ENCODE assay signal across 1 cellular context in the genomic region with DNA sequence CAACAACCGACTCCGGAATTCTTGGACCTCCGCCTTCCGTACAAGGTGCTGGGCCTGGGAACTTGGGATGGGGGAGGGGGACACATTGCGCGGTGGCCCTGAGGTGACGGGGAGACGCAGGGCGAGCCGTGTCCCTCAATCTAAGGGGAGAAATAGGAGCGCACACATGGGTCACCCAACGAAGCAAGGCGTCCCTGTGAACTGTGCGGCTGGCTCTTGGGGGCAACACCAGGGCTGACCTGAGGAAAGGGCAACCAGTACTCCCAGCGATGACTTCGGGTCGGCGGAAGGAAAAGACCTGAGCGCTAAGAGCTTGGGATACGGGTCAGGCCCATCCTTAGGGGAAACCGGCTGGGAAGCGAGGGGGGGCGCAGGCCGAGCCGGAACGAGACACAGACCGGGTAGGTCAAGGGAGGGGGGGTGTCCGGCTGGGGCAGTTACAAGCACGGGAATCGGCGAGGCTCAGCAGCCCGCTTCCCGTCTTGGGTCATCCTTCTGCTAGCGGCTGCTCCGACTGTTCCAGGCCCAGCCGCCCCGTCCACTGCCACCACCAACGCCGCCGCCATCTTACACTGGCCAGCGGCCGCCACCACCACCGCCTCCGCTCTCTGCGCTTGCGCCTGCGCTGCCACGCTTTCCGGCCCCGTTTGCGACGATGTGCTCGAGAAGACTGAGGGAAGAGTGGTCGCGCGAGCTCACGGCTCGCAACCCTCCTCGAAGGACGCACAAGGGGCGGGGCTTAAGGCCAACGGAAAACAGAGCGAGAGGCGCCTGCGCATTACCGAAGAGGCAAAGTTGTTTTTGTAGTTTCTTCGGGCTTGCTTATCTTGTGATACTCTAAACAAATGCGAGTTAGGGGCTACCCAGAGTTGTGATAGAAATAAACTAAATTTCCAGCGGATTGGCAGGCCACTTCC.
TF ChIP-seq lines count a peak whose summit lies in the region.

A gene (minus strand): TSS at position 672 of the 917 bp plus-strand sequence. CDS start 18,541 bp downstream, outside the sequence.

TF ChIP-seq in HEK293, 187 proteins besides CTCF, POLR2A, EP300 and RAD21 (continued from another document and continues in another):
- TF ChIP-seq, protein P1, sequence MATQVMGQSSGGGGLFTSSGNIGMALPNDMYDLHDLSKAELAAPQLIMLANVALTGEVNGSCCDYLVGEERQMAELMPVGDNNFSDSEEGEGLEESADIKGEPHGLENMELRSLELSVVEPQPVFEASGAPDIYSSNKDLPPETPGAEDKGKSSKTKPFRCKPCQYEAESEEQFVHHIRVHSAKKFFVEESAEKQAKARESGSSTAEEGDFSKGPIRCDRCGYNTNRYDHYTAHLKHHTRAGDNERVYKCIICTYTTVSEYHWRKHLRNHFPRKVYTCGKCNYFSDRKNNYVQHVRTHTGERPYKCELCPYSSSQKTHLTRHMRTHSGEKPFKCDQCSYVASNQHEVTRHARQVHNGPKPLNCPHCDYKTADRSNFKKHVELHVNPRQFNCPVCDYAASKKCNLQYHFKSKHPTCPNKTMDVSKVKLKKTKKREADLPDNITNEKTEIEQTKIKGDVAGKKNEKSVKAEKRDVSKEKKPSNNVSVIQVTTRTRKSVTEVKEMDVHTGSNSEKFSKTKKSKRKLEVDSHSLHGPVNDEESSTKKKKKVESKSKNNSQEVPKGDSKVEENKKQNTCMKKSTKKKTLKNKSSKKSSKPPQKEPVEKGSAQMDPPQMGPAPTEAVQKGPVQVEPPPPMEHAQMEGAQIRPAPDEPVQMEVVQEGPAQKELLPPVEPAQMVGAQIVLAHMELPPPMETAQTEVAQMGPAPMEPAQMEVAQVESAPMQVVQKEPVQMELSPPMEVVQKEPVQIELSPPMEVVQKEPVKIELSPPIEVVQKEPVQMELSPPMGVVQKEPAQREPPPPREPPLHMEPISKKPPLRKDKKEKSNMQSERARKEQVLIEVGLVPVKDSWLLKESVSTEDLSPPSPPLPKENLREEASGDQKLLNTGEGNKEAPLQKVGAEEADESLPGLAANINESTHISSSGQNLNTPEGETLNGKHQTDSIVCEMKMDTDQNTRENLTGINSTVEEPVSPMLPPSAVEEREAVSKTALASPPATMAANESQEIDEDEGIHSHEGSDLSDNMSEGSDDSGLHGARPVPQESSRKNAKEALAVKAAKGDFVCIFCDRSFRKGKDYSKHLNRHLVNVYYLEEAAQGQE (tag by site-specific recombination; IDR thresholded peaks at IDR 0.05): peak; percentile 56; the same call in 1 of the 2 replicates
- TF ChIP-seq, protein P2, sequence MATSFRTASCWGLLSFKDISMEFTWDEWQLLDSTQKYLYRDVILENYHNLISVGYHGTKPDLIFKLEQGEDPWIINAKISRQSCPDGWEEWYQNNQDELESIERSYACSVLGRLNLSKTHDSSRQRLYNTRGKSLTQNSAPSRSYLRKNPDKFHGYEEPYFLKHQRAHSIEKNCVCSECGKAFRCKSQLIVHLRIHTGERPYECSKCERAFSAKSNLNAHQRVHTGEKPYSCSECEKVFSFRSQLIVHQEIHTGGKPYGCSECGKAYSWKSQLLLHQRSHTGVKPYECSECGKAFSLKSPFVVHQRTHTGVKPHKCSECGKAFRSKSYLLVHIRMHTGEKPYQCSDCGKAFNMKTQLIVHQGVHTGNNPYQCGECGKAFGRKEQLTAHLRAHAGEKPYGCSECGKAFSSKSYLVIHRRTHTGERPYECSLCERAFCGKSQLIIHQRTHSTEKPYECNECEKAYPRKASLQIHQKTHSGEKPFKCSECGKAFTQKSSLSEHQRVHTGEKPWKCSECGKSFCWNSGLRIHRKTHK (tag by site-specific recombination; IDR thresholded peaks at IDR 0.05): no peak
- TF ChIP-seq ZIC2 (tag by site-specific recombination; IDR thresholded peaks at IDR 0.05) (no peak), ZNF248 (tag by site-specific recombination; IDR thresholded peaks at IDR 0.05) (no peak), ZNF549 (tag by site-specific recombination; IDR thresholded peaks at IDR 0.05) (no peak), ZNF433 (tag by site-specific recombination; IDR thresholded peaks at IDR 0.05; ENCODE audit: low read depth) (no peak), ZBTB7A (tag by site-specific recombination; IDR thresholded peaks at IDR 0.05; ENCODE audit: low read depth) (peak; percentile 88), ZNF654 (tag by site-specific recombination; IDR thresholded peaks at IDR 0.05; ENCODE audit: low read depth) (no peak), ZNF394 (tag by site-specific recombination; IDR thresholded peaks at IDR 0.05; ENCODE audit: borderline replicate concordance) (0 out of 2 replicates have a peak, but pooled peaks have one; percentile 38), ZNF843 (tag by site-specific recombination; IDR thresholded peaks at IDR 0.05) (peak; percentile 80; the same call in 1 of the 2 replicates), ZFP69B (tag by site-specific recombination; IDR thresholded peaks at IDR 0.05) (peak; percentile 74), ZNF221 (tag by site-specific recombination; IDR thresholded peaks at IDR 0.05; ENCODE audit: borderline replicate concordance) (no peak), ZNF529 (tag by site-specific recombination; IDR thresholded peaks at IDR 0.05; ENCODE audit: insufficient replicate concordance) (no peak), ZNF140 (tag by site-specific recombination; IDR thresholded peaks at IDR 0.05) (no peak), ZNF561 (tag by site-specific recombination; IDR thresholded peaks at IDR 0.05; ENCODE audit: borderline replicate concordance) (no peak), ZNF664 (tag by site-specific recombination; IDR thresholded peaks at IDR 0.05) (no peak), HOXD13 (CRISPR knock-in tag; IDR thresholded peaks at IDR 0.05; ENCODE audit: borderline replicate concordance) (peak; percentile 45; the same call in 1 of the 2 replicates), ZNF223 (tag by site-specific recombination; IDR thresholded peaks at IDR 0.05) (peak; percentile 49; the same call in 1 of the 2 replicates), ZNF37A (tag by site-specific recombination; IDR thresholded peaks at IDR 0.05) (no peak), GFI1B (tag by site-specific recombination; IDR thresholded peaks at IDR 0.05) (peak; percentile 70; the same call in 1 of the 2 replicates), ZNF202 (tag by site-specific recombination; IDR thresholded peaks at IDR 0.05; ENCODE audit: borderline replicate concordance) (no peak), ZNF560 (tag by site-specific recombination; IDR thresholded peaks at IDR 0.05; ENCODE audit: borderline replicate concordance) (no peak), ZNF302 (tag by site-specific recombination; IDR thresholded peaks at IDR 0.05; ENCODE audit: low read depth) (no peak), ZNF48 (tag by site-specific recombination; IDR thresholded peaks at IDR 0.05) (no peak), ZNF768 (tag by site-specific recombination; IDR thresholded peaks at IDR 0.05) (no peak), ZNF555 (tag by site-specific recombination; conservative IDR thresholded peaks at IDR 0.05) (no peak), ZNF169 (tag by site-specific recombination; IDR thresholded peaks at IDR 0.05) (no peak)
- TF ChIP-seq, protein P3, sequence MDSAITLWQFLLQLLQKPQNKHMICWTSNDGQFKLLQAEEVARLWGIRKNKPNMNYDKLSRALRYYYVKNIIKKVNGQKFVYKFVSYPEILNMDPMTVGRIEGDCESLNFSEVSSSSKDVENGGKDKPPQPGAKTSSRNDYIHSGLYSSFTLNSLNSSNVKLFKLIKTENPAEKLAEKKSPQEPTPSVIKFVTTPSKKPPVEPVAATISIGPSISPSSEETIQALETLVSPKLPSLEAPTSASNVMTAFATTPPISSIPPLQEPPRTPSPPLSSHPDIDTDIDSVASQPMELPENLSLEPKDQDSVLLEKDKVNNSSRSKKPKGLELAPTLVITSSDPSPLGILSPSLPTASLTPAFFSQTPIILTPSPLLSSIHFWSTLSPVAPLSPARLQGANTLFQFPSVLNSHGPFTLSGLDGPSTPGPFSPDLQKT (IDR thresholded peaks at IDR 0.05; ENCODE audit: borderline replicate concordance, low read depth, low read length): no peak
- TF ChIP-seq, protein P4, sequence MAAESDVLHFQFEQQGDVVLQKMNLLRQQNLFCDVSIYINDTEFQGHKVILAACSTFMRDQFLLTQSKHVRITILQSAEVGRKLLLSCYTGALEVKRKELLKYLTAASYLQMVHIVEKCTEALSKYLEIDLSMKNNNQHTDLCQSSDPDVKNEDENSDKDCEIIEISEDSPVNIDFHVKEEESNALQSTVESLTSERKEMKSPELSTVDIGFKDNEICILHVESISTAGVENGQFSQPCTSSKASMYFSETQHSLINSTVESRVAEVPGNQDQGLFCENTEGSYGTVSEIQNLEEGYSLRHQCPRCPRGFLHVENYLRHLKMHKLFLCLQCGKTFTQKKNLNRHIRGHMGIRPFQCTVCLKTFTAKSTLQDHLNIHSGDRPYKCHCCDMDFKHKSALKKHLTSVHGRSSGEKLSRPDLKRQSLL (tag by site-specific recombination; IDR thresholded peaks at IDR 0.05): peak; percentile 43; the same call in 1 of the 2 replicates
- TF ChIP-seq, protein P5, sequence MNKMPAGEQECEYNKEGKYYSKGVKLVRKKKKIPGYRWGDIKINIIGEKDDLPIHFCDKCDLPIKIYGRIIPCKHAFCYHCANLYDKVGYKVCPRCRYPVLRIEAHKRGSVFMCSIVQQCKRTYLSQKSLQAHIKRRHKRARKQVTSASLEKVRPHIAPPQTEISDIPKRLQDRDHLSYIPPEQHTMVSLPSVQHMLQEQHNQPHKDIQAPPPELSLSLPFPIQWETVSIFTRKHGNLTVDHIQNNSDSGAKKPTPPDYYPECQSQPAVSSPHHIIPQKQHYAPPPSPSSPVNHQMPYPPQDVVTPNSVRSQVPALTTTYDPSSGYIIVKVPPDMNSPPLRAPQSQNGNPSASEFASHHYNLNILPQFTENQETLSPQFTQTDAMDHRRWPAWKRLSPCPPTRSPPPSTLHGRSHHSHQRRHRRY (tag by site-specific recombination; IDR thresholded peaks at IDR 0.05): no peak
- TF ChIP-seq, protein P6, sequence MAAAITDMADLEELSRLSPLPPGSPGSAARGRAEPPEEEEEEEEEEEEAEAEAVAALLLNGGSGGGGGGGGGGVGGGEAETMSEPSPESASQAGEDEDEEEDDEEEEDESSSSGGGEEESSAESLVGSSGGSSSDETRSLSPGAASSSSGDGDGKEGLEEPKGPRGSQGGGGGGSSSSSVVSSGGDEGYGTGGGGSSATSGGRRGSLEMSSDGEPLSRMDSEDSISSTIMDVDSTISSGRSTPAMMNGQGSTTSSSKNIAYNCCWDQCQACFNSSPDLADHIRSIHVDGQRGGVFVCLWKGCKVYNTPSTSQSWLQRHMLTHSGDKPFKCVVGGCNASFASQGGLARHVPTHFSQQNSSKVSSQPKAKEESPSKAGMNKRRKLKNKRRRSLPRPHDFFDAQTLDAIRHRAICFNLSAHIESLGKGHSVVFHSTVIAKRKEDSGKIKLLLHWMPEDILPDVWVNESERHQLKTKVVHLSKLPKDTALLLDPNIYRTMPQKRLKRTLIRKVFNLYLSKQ (tag by site-specific recombination; IDR thresholded peaks at IDR 0.05; ENCODE audit: borderline replicate concordance): 0 out of 2 replicates have a peak, but pooled peaks have one; percentile 1
- TF ChIP-seq, protein P7, sequence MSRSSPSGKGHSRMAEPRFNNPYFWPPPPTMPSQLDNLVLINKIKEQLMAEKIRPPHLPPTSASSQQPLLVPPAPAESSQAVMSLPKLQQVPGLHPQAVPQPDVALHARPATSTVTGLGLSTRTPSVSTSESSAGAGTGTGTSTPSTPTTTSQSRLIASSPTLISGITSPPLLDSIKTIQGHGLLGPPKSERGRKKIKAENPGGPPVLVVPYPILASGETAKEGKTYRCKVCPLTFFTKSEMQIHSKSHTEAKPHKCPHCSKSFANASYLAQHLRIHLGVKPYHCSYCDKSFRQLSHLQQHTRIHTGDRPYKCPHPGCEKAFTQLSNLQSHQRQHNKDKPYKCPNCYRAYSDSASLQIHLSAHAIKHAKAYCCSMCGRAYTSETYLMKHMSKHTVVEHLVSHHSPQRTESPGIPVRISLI (tag by site-specific recombination; IDR thresholded peaks at IDR 0.05): no peak
- TF ChIP-seq, protein P8, sequence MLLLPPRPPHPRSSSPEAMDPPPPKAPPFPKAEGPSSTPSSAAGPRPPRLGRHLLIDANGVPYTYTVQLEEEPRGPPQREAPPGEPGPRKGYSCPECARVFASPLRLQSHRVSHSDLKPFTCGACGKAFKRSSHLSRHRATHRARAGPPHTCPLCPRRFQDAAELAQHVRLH (tag by site-specific recombination; IDR thresholded peaks at IDR 0.05): no peak
- TF ChIP-seq, protein P9, sequence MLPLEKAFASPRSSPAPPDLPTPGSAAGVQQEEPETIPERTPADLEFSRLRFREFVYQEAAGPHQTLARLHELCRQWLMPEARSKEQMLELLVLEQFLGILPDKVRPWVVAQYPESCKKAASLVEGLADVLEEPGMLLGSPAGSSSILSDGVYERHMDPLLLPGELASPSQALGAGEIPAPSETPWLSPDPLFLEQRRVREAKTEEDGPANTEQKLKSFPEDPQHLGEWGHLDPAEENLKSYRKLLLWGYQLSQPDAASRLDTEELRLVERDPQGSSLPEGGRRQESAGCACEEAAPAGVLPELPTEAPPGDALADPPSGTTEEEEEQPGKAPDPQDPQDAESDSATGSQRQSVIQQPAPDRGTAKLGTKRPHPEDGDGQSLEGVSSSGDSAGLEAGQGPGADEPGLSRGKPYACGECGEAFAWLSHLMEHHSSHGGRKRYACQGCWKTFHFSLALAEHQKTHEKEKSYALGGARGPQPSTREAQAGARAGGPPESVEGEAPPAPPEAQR (tag by site-specific recombination; IDR thresholded peaks at IDR 0.05): no peak
- TF ChIP-seq, protein P10, sequence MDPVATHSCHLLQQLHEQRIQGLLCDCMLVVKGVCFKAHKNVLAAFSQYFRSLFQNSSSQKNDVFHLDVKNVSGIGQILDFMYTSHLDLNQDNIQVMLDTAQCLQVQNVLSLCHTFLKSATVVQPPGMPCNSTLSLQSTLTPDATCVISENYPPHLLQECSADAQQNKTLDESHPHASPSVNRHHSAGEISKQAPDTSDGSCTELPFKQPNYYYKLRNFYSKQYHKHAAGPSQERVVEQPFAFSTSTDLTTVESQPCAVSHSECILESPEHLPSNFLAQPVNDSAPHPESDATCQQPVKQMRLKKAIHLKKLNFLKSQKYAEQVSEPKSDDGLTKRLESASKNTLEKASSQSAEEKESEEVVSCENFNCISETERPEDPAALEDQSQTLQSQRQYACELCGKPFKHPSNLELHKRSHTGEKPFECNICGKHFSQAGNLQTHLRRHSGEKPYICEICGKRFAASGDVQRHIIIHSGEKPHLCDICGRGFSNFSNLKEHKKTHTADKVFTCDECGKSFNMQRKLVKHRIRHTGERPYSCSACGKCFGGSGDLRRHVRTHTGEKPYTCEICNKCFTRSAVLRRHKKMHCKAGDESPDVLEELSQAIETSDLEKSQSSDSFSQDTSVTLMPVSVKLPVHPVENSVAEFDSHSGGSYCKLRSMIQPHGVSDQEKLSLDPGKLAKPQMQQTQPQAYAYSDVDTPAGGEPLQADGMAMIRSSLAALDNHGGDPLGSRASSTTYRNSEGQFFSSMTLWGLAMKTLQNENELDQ (tag by site-specific recombination; IDR thresholded peaks at IDR 0.05; ENCODE audit: low read depth): no peak
- TF ChIP-seq, protein P11, sequence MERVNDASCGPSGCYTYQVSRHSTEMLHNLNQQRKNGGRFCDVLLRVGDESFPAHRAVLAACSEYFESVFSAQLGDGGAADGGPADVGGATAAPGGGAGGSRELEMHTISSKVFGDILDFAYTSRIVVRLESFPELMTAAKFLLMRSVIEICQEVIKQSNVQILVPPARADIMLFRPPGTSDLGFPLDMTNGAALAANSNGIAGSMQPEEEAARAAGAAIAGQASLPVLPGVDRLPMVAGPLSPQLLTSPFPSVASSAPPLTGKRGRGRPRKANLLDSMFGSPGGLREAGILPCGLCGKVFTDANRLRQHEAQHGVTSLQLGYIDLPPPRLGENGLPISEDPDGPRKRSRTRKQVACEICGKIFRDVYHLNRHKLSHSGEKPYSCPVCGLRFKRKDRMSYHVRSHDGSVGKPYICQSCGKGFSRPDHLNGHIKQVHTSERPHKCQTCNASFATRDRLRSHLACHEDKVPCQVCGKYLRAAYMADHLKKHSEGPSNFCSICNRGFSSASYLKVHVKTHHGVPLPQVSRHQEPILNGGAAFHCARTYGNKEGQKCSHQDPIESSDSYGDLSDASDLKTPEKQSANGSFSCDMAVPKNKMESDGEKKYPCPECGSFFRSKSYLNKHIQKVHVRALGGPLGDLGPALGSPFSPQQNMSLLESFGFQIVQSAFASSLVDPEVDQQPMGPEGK (tag by site-specific recombination; IDR thresholded peaks at IDR 0.05): peak; percentile 92
